Comparison of ENCODE assay signal across 9 cellular contexts in the genomic region with DNA sequence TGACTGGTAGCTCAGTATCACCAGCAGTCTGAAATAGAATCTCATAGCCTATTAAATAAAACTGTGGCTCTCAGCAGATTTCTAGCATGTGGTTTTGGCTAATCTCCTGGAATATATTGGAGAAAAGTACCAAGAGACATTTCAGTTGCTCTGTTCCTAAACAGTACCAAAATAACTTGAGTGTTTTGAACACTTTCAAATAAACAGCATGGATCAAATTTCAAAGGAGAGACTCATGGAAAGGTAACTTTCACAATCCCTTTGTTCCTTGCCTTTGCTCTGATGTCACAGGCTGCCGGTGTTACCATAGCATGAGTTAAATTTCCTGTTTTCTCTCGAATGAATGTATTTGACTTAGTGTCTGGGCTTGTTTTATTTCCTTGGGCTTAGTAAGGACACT. TPM values are rescaled to one million over a fixed set of nuclear protein-coding genes. Genes with fewer than 3 reads are reported as not detected.
DNase-seq lines count a peak whose midpoint lies in the region; ATAC-seq and TF ChIP-seq lines count a peak whose summit lies in the region.
"Had no signal": no experiment of that assay in that cellular context is flagged by ENCODE, and none has a peak within 500 bp of the region (broad histone marks: within the 10 kb centered on the region; RNA-seq: fewer than 3 reads in every experiment).

No MANE protein-coding gene starts in this region.

- WGBS in gastroesophageal sphincter (ENCODE audit: low coverage in 1 of 2), 2 donors: 20 to 31% methylated on average over 1 to 2 of the region's 2 CpGs

- TF ChIP-seq EP300 in gastroesophageal sphincter (IDR thresholded peaks at IDR 0.05): no peak

- intact Hi-C loops in posterior cingulate gyrus (cut with DNase I): no loop called here

- H3K27me3 Mint-ChIP-seq in T-helper 2 cell treated with Interferon-gamma antibody and Interleukin-4, amounts not matched to agents 5 μg/mL and 100 μg/mL, for 36 hours (ENCODE audit: low read depth): peaks cover 11% of the 10 kb centered on the region
- peaks cover 6% of the 10 kb centered on the region for H3K27me3 Mint-ChIP-seq in T-helper 17 cell

- peak overlapping the region; percentile 30 for H3K4me3 Mint-ChIP-seq in T-helper 2 cell treated with Interferon-gamma antibody and Interleukin-4, amounts not matched to agents 5 μg/mL and 100 μg/mL, for 36 hours
- no peak overlapping the region for H3K4me3 Mint-ChIP-seq in T-helper 17 cell
- H3K4me3 Mint-ChIP-seq: activated CD4-positive, alpha-beta memory T cell treated with anti-CD3 and anti-CD28 coated beads for 36 hours had no signal

- TF ChIP-seq CTCF in gastroesophageal sphincter (IDR thresholded peaks at IDR 0.05): no peak
- no peak for TF ChIP-seq CTCF in thoracic aorta (IDR thresholded peaks at IDR 0.05)

- H3K27ac Mint-ChIP-seq in T-helper 2 cell treated with Interferon-gamma antibody and Interleukin-4, amounts not matched to agents 5 μg/mL and 100 μg/mL, for 36 hours: peak overlapping the region; percentile 41
- peak overlapping the region; percentile 6 for H3K27ac Mint-ChIP-seq in T-helper 17 cell
- H3K27ac Mint-ChIP-seq: activated CD4-positive, alpha-beta memory T cell treated with anti-CD3 and anti-CD28 coated beads for 36 hours had no signal

- H3K27ac ChIP-seq in gastroesophageal sphincter (peak overlapping the region; percentile 76 to 87 (median 81)), thoracic aorta (peak overlapping the region; percentile 27 to 81)

- DNase-seq in T-helper 2 cell treated with Interferon-gamma antibody and Interleukin-4, amounts not matched to agents 5 μg/mL and 100 μg/mL, for 36 hours (ENCODE audit: low spot score): no peak
- no peak for DNase-seq in T-helper 2 cell
- DNase-seq in T-helper 17 cell: no peak
- DNase-seq in thoracic aorta (ENCODE audit: low spot score): no peak
- no peak for DNase-seq in NCI-H2081 treated with DMSO at 0.1 percent for 48 hours (lab: John Stamatoyannopoulos, UW)
- DNase-seq in midbrain (lab: John Stamatoyannopoulos, UW): no peak
- no peak for DNase-seq in posterior cingulate gyrus

- H3K4me1 Mint-ChIP-seq in T-helper 2 cell treated with Interferon-gamma antibody and Interleukin-4, amounts not matched to agents 5 μg/mL and 100 μg/mL, for 36 hours (ENCODE audit: low read depth): peaks cover 34% of the 10 kb centered on the region
- H3K4me1 Mint-ChIP-seq in T-helper 17 cell: peaks cover 20% of the 10 kb centered on the region

- H3K9me3 Mint-ChIP-seq in T-helper 2 cell treated with Interferon-gamma antibody and Interleukin-4, amounts not matched to agents 5 μg/mL and 100 μg/mL, for 36 hours: no peaks in the 10 kb centered on the region
- H3K9me3 Mint-ChIP-seq: activated CD4-positive, alpha-beta memory T cell treated with anti-CD3 and anti-CD28 coated beads for 36 hours had no signal

- ATAC-seq in T-helper 17 cell: no peak
- ATAC-seq in gastroesophageal sphincter: no peak
- ATAC-seq in thoracic aorta (ENCODE audit: insufficient number of reproducible peaks, low FRiP score, low read depth): peak; percentile 2

- no peak for TF ChIP-seq POLR2A in gastroesophageal sphincter (IDR thresholded peaks at IDR 0.05)

- H3K9me3 ChIP-seq in T-helper 17 cell (ENCODE audit: control insufficient read depth, low read length, poor library complexity, severe bottlenecking) (no peaks in the 10 kb centered on the region), gastroesophageal sphincter (no peaks in the 10 kb centered on the region), thoracic aorta (no peaks in the 10 kb centered on the region)

- H3K4me1 ChIP-seq in gastroesophageal sphincter (peaks cover 0 to 47% (median 0%) of the 10 kb centered on the region in 3 donors), thoracic aorta (ENCODE audit: control insufficient read depth in 1 of 2, low read depth in 2 of 2) (peaks cover 16 to 38% of the 10 kb centered on the region in 2 donors)

- H3K27me3 ChIP-seq in gastroesophageal sphincter: no peaks in the 10 kb centered on the region
- no peaks in the 10 kb centered on the region for H3K27me3 ChIP-seq in thoracic aorta (replicated peaks; ENCODE audit: insufficient read depth)

- H3K36me3 Mint-ChIP-seq in T-helper 2 cell treated with Interferon-gamma antibody and Interleukin-4, amounts not matched to agents 5 μg/mL and 100 μg/mL, for 36 hours (ENCODE audit: low read depth): peaks cover 6% of the 10 kb centered on the region
- H3K36me3 Mint-ChIP-seq in T-helper 17 cell (ENCODE audit: low read depth): no peaks in the 10 kb centered on the region

- H3K36me3 ChIP-seq in gastroesophageal sphincter: no peaks in the 10 kb centered on the region
- H3K36me3 ChIP-seq in thoracic aorta: no peaks in the 10 kb centered on the region

- H3K4me3 ChIP-seq in gastroesophageal sphincter (no peak overlapping the region), thoracic aorta (peak overlapping the region; percentile 0)

RNA-seq across cellular contexts. Expression of gene ARG2, which starts 3.4 kb away (rescaled TPM):
- total RNA-seq in T-helper 17 cell: 1 to 10 TPM; 5.1 to 5.2 TPM
- 10 to 100 TPM in 3 of 4 donors, 1 to 10 TPM in 1; 5.7 to 24.7 (median 14.9) TPM for total RNA-seq in gastroesophageal sphincter
- 10 to 100 TPM in 1 of 2 donors, 1 to 10 TPM in 1; 2.8 to 12.5 TPM for total RNA-seq in thoracic aorta

RNA-seq across cellular contexts. Expression of gene PIGH, which starts 23.0 kb away (rescaled TPM):
- total RNA-seq in T-helper 17 cell (10 to 100 TPM; 34.2 to 39.1 TPM), gastroesophageal sphincter (10 to 100 TPM; 20.5 to 31.9 (median 27.7) TPM), thoracic aorta (10 to 100 TPM; 32.7 to 34.5 TPM)

RNA-seq across cellular contexts. Expression of gene VTI1B, which starts 51.3 kb away (rescaled TPM):
- total RNA-seq in T-helper 17 cell (10 to 100 TPM; 41.2 to 48.1 TPM), gastroesophageal sphincter (10 to 100 TPM; 77.0 to 98.5 (median 90.4) TPM), thoracic aorta (10 to 100 TPM; 47.9 to 58.3 TPM)
